ENCODE assay signal across 1 cellular context in genomic region chr18:26460449-26461091, GRCh38.
TF ChIP-seq lines count a peak whose summit lies in the region.

No MANE protein-coding gene starts in this region.

TF ChIP-seq in GM12878, 131 proteins besides CTCF, POLR2A, EP300 and RAD21 (continued from another document and continues in another):
- TF ChIP-seq SIN3A (IDR thresholded peaks at IDR 0.05; ENCODE audit: low read depth, low read length) (0 out of 2 replicates have a peak, but pooled peaks have one; percentile 28), CHD1 (IDR thresholded peaks at IDR 0.05; ENCODE audit: low read depth, low read length) (peak; percentile 48; the same call in 1 of the 2 replicates), CREM (IDR thresholded peaks at IDR 0.05; ENCODE audit: low read depth) (peak; percentile 47; the same call in 1 of the 2 replicates), BMI1 (IDR thresholded peaks at IDR 0.05; ENCODE audit: borderline replicate concordance) (peak; percentile 45; the same call in 1 of the 2 replicates), SMARCA5 (IDR thresholded peaks at IDR 0.05) (no peak), STAT1 (conservative IDR thresholded peaks at IDR 0.05) (no peak), BCL11A (IDR thresholded peaks at IDR 0.05; ENCODE audit: low read depth, low read length) (0 out of 2 replicates have a peak, but pooled peaks have one; percentile 39), ATF2 (IDR thresholded peaks at IDR 0.05; ENCODE audit: low read length) (peak; percentile 20; the same call in 1 of the 2 replicates), RAD51 (IDR thresholded peaks at IDR 0.05) (peak; percentile 67), PRDM15 (CRISPR knock-in tag; IDR thresholded peaks at IDR 0.05) (no peak), CEBPZ (IDR thresholded peaks at IDR 0.05; ENCODE audit: low read depth, low read length) (no peak), YY1 (IDR thresholded peaks at IDR 0.05; ENCODE audit: low read depth, low read length) (0 out of 2 replicates have a peak, but pooled peaks have one; percentile 52), ETV6 (conservative IDR thresholded peaks at IDR 0.05 in 1 of 2, IDR thresholded peaks at IDR 0.05 in 1 of 2; ENCODE audit: borderline replicate concordance in 1 of 2, low read depth in 1 of 2) (peak in 1 of 2 experiments; percentile 49; a peak in 1 of 4 replicates), BHLHE40 (IDR thresholded peaks at IDR 0.05; ENCODE audit: borderline replicate concordance in 1 of 2, low read depth in 2 of 2, low read length in 1 of 2) (peak; percentile 26 to 50; a peak in 2 of 4 replicates), RELA (IDR thresholded peaks at IDR 0.05; ENCODE audit: borderline replicate concordance, partially characterized antibody) (no peak), ZNF687 (IDR thresholded peaks at IDR 0.05) (peak; percentile 33; the same call in 1 of the 2 replicates), GATAD2B (conservative IDR thresholded peaks at IDR 0.05; ENCODE audit: low read depth) (no peak; the same call in none of the 2 replicates), ESRRA (IDR thresholded peaks at IDR 0.05; ENCODE audit: low read length) (no peak), RELB (IDR thresholded peaks at IDR 0.05; ENCODE audit: low read depth) (peak; percentile 85), LARP7 (IDR thresholded peaks at IDR 0.05) (no peak), RUNX3 (IDR thresholded peaks at IDR 0.05; ENCODE audit: low read length) (peak; percentile 65), E2F8 (IDR thresholded peaks at IDR 0.05; ENCODE audit: low read depth, partially characterized antibody) (no peak), CHD2 (IDR thresholded peaks at IDR 0.05; ENCODE audit: borderline replicate concordance, low read depth, low read length) (peak; percentile 62; the same call in 1 of the 2 replicates), SKIL (IDR thresholded peaks at IDR 0.05; ENCODE audit: low read depth, poor library complexity, severe bottlenecking) (peak; percentile 89), IRF3 (IDR thresholded peaks at IDR 0.05) (no peak), SPI1 (IDR thresholded peaks at IDR 0.05; ENCODE audit: borderline replicate concordance, insufficient read depth, low read depth, low read length) (peak; percentile 43; the same call in 1 of the 2 replicates), MEF2B (IDR thresholded peaks at IDR 0.05; ENCODE audit: partially characterized antibody, poor library complexity, severe bottlenecking) (peak; percentile 72), PKNOX1 (IDR thresholded peaks at IDR 0.05) (0 out of 2 replicates have a peak, but pooled peaks have one; percentile 22), EGR1 (IDR thresholded peaks at IDR 0.05; ENCODE audit: borderline replicate concordance in 1 of 2, low read depth in 2 of 2, low read length in 2 of 2) (0 out of 3 replicates have a peak, but pooled peaks of 1 of the 2 experiments have one; percentile 14), RBBP5 (conservative IDR thresholded peaks at IDR 0.05) (no peak), IKZF2 (IDR thresholded peaks at IDR 0.05) (peak; percentile 92 to 93; a peak in 2 of 4 replicates), ATF7 (IDR thresholded peaks at IDR 0.05; ENCODE audit: low read depth) (peak; percentile 56), TCF3 (IDR thresholded peaks at IDR 0.05; ENCODE audit: borderline replicate concordance, insufficient read depth, low read depth, low read length) (peak; percentile 84; the same call in 1 of the 2 replicates)
